ENCODE assay signal across 10 cellular contexts in genomic region chr2:150484461-150484931, GRCh38. TPM values are rescaled to one million over a fixed set of nuclear protein-coding genes. Genes with fewer than 3 reads are reported as not detected.
DNase-seq lines count a peak whose midpoint lies in the region; ATAC-seq and TF ChIP-seq lines count a peak whose summit lies in the region.
"Had no signal": no experiment of that assay in that cellular context is flagged by ENCODE, and none has a peak within 500 bp of the region (broad histone marks: within the 10 kb centered on the region; RNA-seq: fewer than 3 reads in every experiment).

No MANE protein-coding gene starts in this region.

- no peak overlapping the region for H4K91ac ChIP-seq in mesenchymal stem cell (ENCODE audit: low read length)

- H3K23ac ChIP-seq in mesenchymal stem cell (ENCODE audit: low read length in 2 of 2) = no peak overlapping the region

- H2BK120ac ChIP-seq in mesenchymal stem cell (ENCODE audit: low read depth, low read length) = no peak overlapping the region

- H2BK5ac ChIP-seq in mesenchymal stem cell (ENCODE audit: low read depth, low read length, poor library complexity, severe bottlenecking) = no peak overlapping the region

- H3K79me1 ChIP-seq in mesenchymal stem cell (replicated peaks; ENCODE audit: low read length, poor library complexity, severe bottlenecking) = no peaks in the 10 kb centered on the region

- peak overlapping the region in 1 of 2 experiments; percentile 53 for H3K14ac ChIP-seq in mesenchymal stem cell (ENCODE audit: low read length in 2 of 2)

- H3K36me3 ChIP-seq in mesenchymal stem cell (ENCODE audit: control insufficient read depth in 1 of 2, insufficient read depth in 2 of 2, low read depth in 1 of 2, low read length in 2 of 2) = peaks cover 20 to 62% of the 10 kb centered on the region in 2 experiments
- H3K36me3 ChIP-seq in upper lobe of right lung = no peaks in the 10 kb centered on the region

- TF ChIP-seq CTCF in coronary artery (IDR thresholded peaks at IDR 0.05) (no peak), upper lobe of right lung (IDR thresholded peaks at IDR 0.05) (no peak)

- H3K9me3 ChIP-seq in mesenchymal stem cell (ENCODE audit: control insufficient read depth, low read length) (no peaks in the 10 kb centered on the region), upper lobe of right lung (no peaks in the 10 kb centered on the region)

- WGBS in mesenchymal stem cell = 52% methylated on average over 6 of the region's 6 CpGs

- intact Hi-C loops in upper lobe of right lung (cut with DNase I) = no loop called here

- peak overlapping the region; percentile 91 to 99 for H3K27ac ChIP-seq in coronary artery
- H3K27ac ChIP-seq in mesenchymal stem cell (ENCODE audit: low read length, poor library complexity, severe bottlenecking) = peak overlapping the region; percentile 88
- H3K27ac ChIP-seq in upper lobe of right lung = peak overlapping the region; percentile 87

- H3K27me3 ChIP-seq in mesenchymal stem cell (ENCODE audit: control insufficient read depth in 1 of 2, insufficient read depth in 1 of 2, low read length in 2 of 2) (no peaks in the 10 kb centered on the region), upper lobe of right lung (no peaks in the 10 kb centered on the region)

- DNase-seq in NCI-H526 (lab: John Stamatoyannopoulos, UW) (peak; percentile 22 to 47), NCI-H526 treated with DMSO at 0.1 percent for 48 hours (lab: John Stamatoyannopoulos, UW) (no peak), coronary artery (ENCODE audit: low spot score) (no peak), mesenchymal stem cell (peak; percentile 56), upper lobe of right lung (no peak), germinal center (ENCODE audit: low spot score) (no peak)
- DNase-seq in effector CD8-positive, alpha-beta T cell (lab: John Stamatoyannopoulos, UW) = no peak

- H2BK12ac ChIP-seq in mesenchymal stem cell (ENCODE audit: low read length in 2 of 2) = no peak overlapping the region

- ATAC-seq in upper lobe of right lung = no peak
- ATAC-seq in GM21619 (IDR thresholded peaks at IDR 0.05; ENCODE audit: unreplicated experiment) = no peak

- no peaks in the 10 kb centered on the region for H3K4me1 ChIP-seq in mesenchymal stem cell (ENCODE audit: control insufficient read depth, insufficient read depth, low read depth, low read length)
- peaks cover 3% of the 10 kb centered on the region for H3K4me1 ChIP-seq in upper lobe of right lung

- peak overlapping the region; percentile 51 for H3K4me2 ChIP-seq in mesenchymal stem cell (ENCODE audit: low read length, poor library complexity, severe bottlenecking)

- peak overlapping the region in 1 of 2 experiments; percentile 81 for H3K4ac ChIP-seq in mesenchymal stem cell (ENCODE audit: low read depth in 1 of 2, low read length in 2 of 2)

- H3K4me3 ChIP-seq in coronary artery (peak overlapping the region; percentile 76), mesenchymal stem cell (ENCODE audit: insufficient read depth in 1 of 2, low read depth in 1 of 2, low read length in 2 of 2) (peak overlapping the region; percentile 83 to 96), upper lobe of right lung (peak overlapping the region; percentile 68)

- H3K9ac ChIP-seq in mesenchymal stem cell (ENCODE audit: low read length) = peak overlapping the region; percentile 100

- H2AK5ac ChIP-seq in mesenchymal stem cell (ENCODE audit: low read length, severe bottlenecking) = no peak overlapping the region

- no peak overlapping the region for H4K8ac ChIP-seq in mesenchymal stem cell (ENCODE audit: low read length)

- no peak overlapping the region for H2AFZ ChIP-seq in mesenchymal stem cell (ENCODE audit: low read depth, low read length)

- H2BK15ac ChIP-seq in mesenchymal stem cell (ENCODE audit: low read depth, poor library complexity, severe bottlenecking) = no peak overlapping the region

- peak overlapping the region in 1 of 2 experiments; percentile 46 for H3K18ac ChIP-seq in mesenchymal stem cell (ENCODE audit: low read depth in 1 of 2, low read length in 2 of 2)

RNA-seq across cellular contexts. Expression of gene RND3, which starts 3.0 kb away (rescaled TPM):
- 184 TPM for polyA plus RNA-seq in mesenchymal stem cell (2013, experiment 1 of 2)
- polyA plus RNA-seq in mesenchymal stem cell (2013, experiment 2 of 2) = 178 TPM
- 32.6 TPM for total RNA-seq in upper lobe of right lung
- total RNA-seq: T-helper 1 cell treated with Interleukin-12 subunit alpha and Interleukin-12 subunit beta and Interleukin-4 antibody, amounts not matched to agents 30 ng/mL and 1 ng/mL, for 36 hours had no signal
- polyA plus RNA-seq: IgD-negative memory B cell had no signal

Comparison
In these comparisons a context has a peak if more than half of its experiments do, and no peak if none do; other contexts are left out.
1. DNase-seq: peak in NCI-H526 (2 of 2) and mesenchymal stem cell (single experiment); none in NCI-H526 treated with DMSO at 0.1 percent for 48 hours (single experiment), coronary artery (single experiment), upper lobe of right lung (single experiment), effector CD8-positive, alpha-beta T cell (single experiment) and germinal center (single experiment).
2. Peak in every context shown above with its lines, with median percentiles within 50 percentile points of each other: H3K27ac ChIP-seq and H3K4me3 ChIP-seq.